ENCODE assay signal across 9 cellular contexts in the genomic region with DNA sequence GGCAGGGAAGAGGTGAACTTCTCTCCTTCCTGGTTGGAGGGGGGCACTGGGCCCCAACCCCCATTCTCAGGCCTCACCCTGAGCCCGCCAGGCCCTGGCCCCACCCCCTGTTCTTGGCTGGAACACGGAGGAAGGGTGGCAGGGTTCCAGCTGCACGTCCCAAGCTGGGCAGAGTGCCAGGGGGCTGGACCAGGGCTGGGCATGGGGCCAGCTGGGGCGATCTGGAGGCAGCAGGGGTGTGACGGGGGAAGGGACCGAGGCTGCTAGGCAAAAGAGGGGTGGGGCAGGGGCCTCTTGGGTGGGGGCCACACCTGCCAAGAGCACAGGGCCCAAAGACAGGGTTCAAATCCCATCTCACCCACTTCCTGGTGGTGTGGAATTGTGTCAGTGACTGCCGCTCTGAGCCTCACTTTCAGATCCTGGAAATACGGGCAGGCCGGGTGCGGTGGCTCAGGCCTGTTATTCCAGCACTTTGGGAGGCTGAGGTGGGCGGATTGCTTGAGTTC. TPM values are rescaled to one million over a fixed set of nuclear protein-coding genes. Genes with fewer than 3 reads are reported as not detected.
DNase-seq lines count a peak whose midpoint lies in the region; ATAC-seq and TF ChIP-seq lines count a peak whose summit lies in the region.
"Had no signal": no experiment of that assay in that cellular context is flagged by ENCODE, and none has a peak within 500 bp of the region (broad histone marks: within the 10 kb centered on the region; RNA-seq: fewer than 3 reads in every experiment).

No MANE protein-coding gene starts in this region.

- TF ChIP-seq CTCF in RWPE1 (conservative IDR thresholded peaks at IDR 0.05; ENCODE audit: low read depth) (no peak), esophagus squamous epithelium (IDR thresholded peaks at IDR 0.05) (no peak)

- H3K9me3 ChIP-seq in esophagus squamous epithelium (peaks cover 0 to 3% (median 0%) of the 10 kb centered on the region in 3 donors), muscle layer of duodenum (ENCODE audit: control insufficient read depth in 1 of 2, low read length in 2 of 2) (no peaks in the 10 kb centered on the region)

- CTCF ChIA-PET in RWPE1 (lab: Yijun Ruan, JAX), result interaction anchor here (0.6 to 1.2 kb wide), 2 partner anchors 96 to 346 kb away, joined by 4 to 7 read pairs; no protein-coding TSS in a partner anchor

- H3K36me3 Mint-ChIP-seq in natural killer cell treated with Interleukin-12 subunit alpha and Interleukin-12 subunit beta and Interleukin-15 and Interleukin-18, amount 100 ng/mL, for 72 hours, result no peaks in the 10 kb centered on the region
- H3K36me3 Mint-ChIP-seq: CD4-positive, CD25-positive, alpha-beta regulatory T cell had no signal

- H3K27ac Mint-ChIP-seq in natural killer cell treated with Interleukin-12 subunit alpha and Interleukin-12 subunit beta and Interleukin-15 and Interleukin-18, amount 100 ng/mL, for 72 hours, result no peak overlapping the region
- H3K27ac Mint-ChIP-seq: CD4-positive, CD25-positive, alpha-beta regulatory T cell had no signal

- intact Hi-C loops in esophagus squamous epithelium (cut with DNase I), result no loop called here

- peaks cover 0 to 9% (median 0%) of the 10 kb centered on the region in 3 donors for H3K36me3 ChIP-seq in esophagus squamous epithelium
- H3K36me3 ChIP-seq in muscle layer of duodenum (ENCODE audit: control insufficient read depth in 1 of 2, insufficient read depth in 2 of 2, low read length in 2 of 2), result no peaks in the 10 kb centered on the region

- peak; percentile 61 for DNase-seq in 8988T
- DNase-seq in HuH-7.5 (ENCODE audit: low spot score), result peak; percentile 81
- DNase-seq in RWPE1 (ENCODE audit: low spot score), result peak; percentile 93
- no peak for DNase-seq in esophagus squamous epithelium (lab: John Stamatoyannopoulos, UW)
- no peak for DNase-seq in activated gamma-delta T cell (lab: John Stamatoyannopoulos, UW)
- DNase-seq in natural killer cell treated with Interleukin-12 subunit alpha and Interleukin-12 subunit beta and Interleukin-15 and Interleukin-18, amount 100 ng/mL, for 72 hours (ENCODE audit: low spot score), result no peak
- DNase-seq: CD4-positive, CD25-positive, alpha-beta regulatory T cell had no signal

- peak overlapping the region; percentile 94 for H3K27ac ChIP-seq in RWPE1
- H3K27ac ChIP-seq in esophagus squamous epithelium, result peak overlapping the region; percentile 79 to 96 (median 92)
- H3K27ac ChIP-seq in muscle layer of duodenum (ENCODE audit: low read length), result peak overlapping the region; percentile 84

- no peaks in the 10 kb centered on the region for H3K9me3 Mint-ChIP-seq in natural killer cell treated with Interleukin-12 subunit alpha and Interleukin-12 subunit beta and Interleukin-15 and Interleukin-18, amount 100 ng/mL, for 72 hours

- ATAC-seq in GM18867 (IDR thresholded peaks at IDR 0.05; ENCODE audit: unreplicated experiment), result no peak
- ATAC-seq in natural killer cell treated with Interleukin-12 subunit alpha and Interleukin-12 subunit beta and Interleukin-15 and Interleukin-18, amount 100 ng/mL, for 72 hours, result no peak

- peak in 1 of 4 donors; percentile 19 for TF ChIP-seq POLR2A in esophagus squamous epithelium (IDR thresholded peaks at IDR 0.05)

- POLR2A ChIA-PET in RWPE1 (lab: Yijun Ruan, JAX; ENCODE audit: low non-redundant PET), result interaction anchor here (0.6 kb wide), 1 partner anchor 62 kb away, joined by 5 read pairs; no protein-coding TSS in a partner anchor

- peaks cover 19 to 25% of the 10 kb centered on the region in 2 donors for H3K27me3 Mint-ChIP-seq in natural killer cell treated with Interleukin-12 subunit alpha and Interleukin-12 subunit beta and Interleukin-15 and Interleukin-18, amount 100 ng/mL, for 72 hours

- H3K4me3 ChIP-seq in esophagus squamous epithelium (peak overlapping the region; percentile 26 to 65 (median 52)), muscle layer of duodenum (ENCODE audit: low read depth in 1 of 2, low read length in 2 of 2) (peak overlapping the region; percentile 61 to 74)

- no peaks in the 10 kb centered on the region for H3K4me1 Mint-ChIP-seq in natural killer cell treated with Interleukin-12 subunit alpha and Interleukin-12 subunit beta and Interleukin-15 and Interleukin-18, amount 100 ng/mL, for 72 hours (ENCODE audit: low read depth in 2 of 2)
- H3K4me1 Mint-ChIP-seq: CD4-positive, CD25-positive, alpha-beta regulatory T cell had no signal

- H3K4me1 ChIP-seq in esophagus squamous epithelium, result peaks cover 43 to 84% (median 54%) of the 10 kb centered on the region in 3 donors
- peaks cover 9 to 54% of the 10 kb centered on the region in 2 donors for H3K4me1 ChIP-seq in muscle layer of duodenum (ENCODE audit: control insufficient read depth in 1 of 2, insufficient read depth in 2 of 2, low read length in 2 of 2)

- no peak overlapping the region for H3K4me3 Mint-ChIP-seq in natural killer cell treated with Interleukin-12 subunit alpha and Interleukin-12 subunit beta and Interleukin-15 and Interleukin-18, amount 100 ng/mL, for 72 hours
- H3K4me3 Mint-ChIP-seq: CD4-positive, CD25-positive, alpha-beta regulatory T cell had no signal

- WGBS in esophagus squamous epithelium, 2 donors, result 0% methylated on average over 5 of the region's 11 CpGs; no CpG with 5 or more reads in 1 of the 2 donors

- H3K27me3 ChIP-seq in esophagus squamous epithelium, result peaks cover 0 to 21% (median 0%) of the 10 kb centered on the region in 4 donors
- H3K27me3 ChIP-seq in muscle layer of duodenum (ENCODE audit: low read depth, low read length), result no peaks in the 10 kb centered on the region

RNA-seq across cellular contexts. Expression of gene HIF3A, which starts 2.2 kb away (rescaled TPM):
- total RNA-seq in esophagus squamous epithelium, result 10 to 100 TPM in 1 of 4 donors, 1 to 10 TPM in 3; 3.8 to 52.8 (median 6.2) TPM
- total RNA-seq in natural killer cell treated with Interleukin-12 subunit alpha and Interleukin-12 subunit beta and Interleukin-15 and Interleukin-18, amount 100 ng/mL, for 72 hours, result not detected
- total RNA-seq: CD4-positive, CD25-positive, alpha-beta regulatory T cell had no signal

RNA-seq across cellular contexts. Expression of gene PPP5C, which starts 47.8 kb away (rescaled TPM):
- total RNA-seq in esophagus squamous epithelium, result 10 to 100 TPM; 33.8 to 51.3 (median 43.2) TPM
- total RNA-seq in natural killer cell treated with Interleukin-12 subunit alpha and Interleukin-12 subunit beta and Interleukin-15 and Interleukin-18, amount 100 ng/mL, for 72 hours, result 100 to 1,000 TPM in 1 of 2 donors, 10 to 100 TPM in 1; 87.4 to 153 TPM

Comparison
In these comparisons a context has a peak if more than half of its experiments do, and no peak if none do; other contexts are left out.
1. DNase-seq: peak in 8988T (single experiment), HuH-7.5 (single experiment) and RWPE1 (single experiment); none in esophagus squamous epithelium (single experiment), activated gamma-delta T cell (single experiment) and natural killer cell treated with Interleukin-12 subunit alpha and Interleukin-12 subunit beta and Interleukin-15 and Interleukin-18, amount 100 ng/mL, for 72 hours (single experiment).
2. RNA of gene HIF3A, which starts 2.2 kb away (total RNA-seq): 3.8 to 52.8 TPM in esophagus squamous epithelium; not detected in natural killer cell treated with Interleukin-12 subunit alpha and Interleukin-12 subunit beta and Interleukin-15 and Interleukin-18, amount 100 ng/mL, for 72 hours; every median in the first group is over 4 times any median in the second.
3. Peak in every context shown above with its lines, with median percentiles within 50 percentile points of each other: H3K27ac ChIP-seq.